10 cellular contexts compared by ENCODE assay signal in genomic region chr21:34669880-34670219, GRCh38. TPM values are rescaled to one million over a fixed set of nuclear protein-coding genes. Genes with fewer than 3 reads are reported as not detected.
A peak's percentile ranks its signal among the peaks of the same experiment; 100 is the strongest.
DNase-seq lines count a peak whose midpoint lies in the region; ATAC-seq, FAIRE-seq and TF ChIP-seq lines count a peak whose summit lies in the region.
"Not testable (repeated sequence)": the region's sequence is repeated elsewhere in the genome, so short reads cannot be mapped to it uniquely, and the experiment has no call there.
"Had no signal": no experiment of that assay in that cellular context is flagged by ENCODE, and none has a peak within 500 bp of the region (broad histone marks: within the 10 kb centered on the region; RNA-seq: fewer than 3 reads in every experiment).

No MANE protein-coding gene starts in this region.

- not testable (repeated sequence) for BruUV-seq in HepG2 (replicated peaks; lab: Mats Ljungman, UMichigan)

- not testable (repeated sequence) for H4K20me1 ChIP-seq in HepG2 (ENCODE audit: insufficient read depth, low read length)

- in situ Hi-C loops in HepG2 (cut with HindIII; ENCODE audit: extremely low pct_ligation_motif_present, low pct_unique_long_range_greater_than_20kb), result not testable (repeated sequence)

- H3K4me1 ChIP-seq in breast epithelium, pancreas: not testable (repeated sequence)
- H3K4me1 ChIP-seq in HepG2 (ENCODE audit: insufficient read depth, low read length), result peaks cover 14% of the 10 kb centered on the region
- peaks cover 7 to 44% (median 33%) of the 10 kb centered on the region in 4 donors for H3K4me1 ChIP-seq in stomach

- ATAC-seq in HepG2, pancreas: not testable (repeated sequence)

- WGBS in HepG2 (ENCODE audit: low lambda C conversion rate), result 18% methylated on average over 20 of the region's 46 CpGs
- 2 to 4% methylated on average over 27 to 46 of the region's 46 CpGs for WGBS in pancreas, 2 donors
- 1 to 3% (median 2%) methylated on average over 8 to 46 of the region's 46 CpGs for WGBS in stomach, 5 donors

- POLR2A ChIA-PET in activated CD4-positive, alpha-beta memory T cell treated with anti-CD3 and anti-CD28 coated beads, Interleukin-2, amount 10 ng/mL, durations not matched to agents 7 days and 5 days (lab: Charles Lee); HepG2 (lab: Yijun Ruan, JAX): not testable (repeated sequence)

- H3K4me3 Mint-ChIP-seq in activated CD4-positive, alpha-beta memory T cell treated with anti-CD3 and anti-CD28 coated beads, Interleukin-2, amount 10 ng/mL, durations not matched to agents 7 days and 5 days, result peak overlapping the region; percentile 4

- H3K27me3 ChIP-seq in HL-60 (ENCODE audit: insufficient read depth, poor library complexity, severe bottlenecking) (peaks cover 55% of the 10 kb centered on the region), HepG2 (ENCODE audit: control insufficient read depth in 1 of 2, insufficient read depth in 2 of 2, low read length in 2 of 2) (peaks cover 7 to 55% of the 10 kb centered on the region in 2 experiments; a peak in 4 of 5 replicates), pancreas (peaks cover 0 to 16% (median 2%) of the 10 kb centered on the region in 4 donors), stomach (peaks cover 3 to 67% (median 19%) of the 10 kb centered on the region in 3 donors)
- H3K27me3 ChIP-seq in breast epithelium, result not testable (repeated sequence)

- CTCF ChIA-PET in activated CD4-positive, alpha-beta memory T cell treated with anti-CD3 and anti-CD28 coated beads, Interleukin-2, amount 10 ng/mL, durations not matched to agents 7 days and 5 days (lab: Charles Lee); HepG2 (lab: Yijun Ruan, JAX; ENCODE audit: low intra/inter-chr PET ratio, low total read pairs): not testable (repeated sequence)

- H3K27me3 Mint-ChIP-seq in activated CD4-positive, alpha-beta memory T cell treated with anti-CD3 and anti-CD28 coated beads, Interleukin-2, amount 10 ng/mL, durations not matched to agents 7 days and 5 days, result peaks cover 73% of the 10 kb centered on the region

- not testable (repeated sequence) for TF ChIP-seq POLR2A in breast epithelium (IDR thresholded peaks at IDR 0.05); HepG2 (IDR thresholded peaks at IDR 0.05; ENCODE audit: insufficient read depth in 1 of 2, low read depth in 2 of 2, low read length in 2 of 2); stomach (IDR thresholded peaks at IDR 0.05)

- H3K4me1 Mint-ChIP-seq in activated CD4-positive, alpha-beta memory T cell treated with anti-CD3 and anti-CD28 coated beads, Interleukin-2, amount 10 ng/mL, durations not matched to agents 7 days and 5 days, result not testable (repeated sequence)

- H3K9me3 ChIP-seq in breast epithelium; HepG2 (ENCODE audit: low read length); pancreas; stomach: not testable (repeated sequence)

- H3K4me2 ChIP-seq in HepG2 (ENCODE audit: low read depth, low read length), result peak overlapping the region; percentile 56

- not testable (repeated sequence) for H3K9me3 Mint-ChIP-seq in activated CD4-positive, alpha-beta memory T cell treated with anti-CD3 and anti-CD28 coated beads, Interleukin-2, amount 10 ng/mL, durations not matched to agents 7 days and 5 days

- not testable (repeated sequence) for FAIRE-seq in HepG2 (lab: Jason Lieb, UNC); pancreas (lab: Jason Lieb, UNC)

- H3K9ac ChIP-seq in HepG2 (ENCODE audit: insufficient read depth, low read depth, low read length), result not testable (repeated sequence)

- H3K79me2 ChIP-seq in HepG2 (ENCODE audit: insufficient read depth, low read length), result not testable (repeated sequence)

- not testable (repeated sequence) for H3K36me3 Mint-ChIP-seq in activated CD4-positive, alpha-beta memory T cell treated with anti-CD3 and anti-CD28 coated beads, Interleukin-2, amount 10 ng/mL, durations not matched to agents 7 days and 5 days (ENCODE audit: low read depth)

- H2AFZ ChIP-seq in HepG2 (ENCODE audit: low read length), result not testable (repeated sequence)

- H3K36me3 ChIP-seq in breast epithelium; HepG2 (replicated peaks in 1 of 2; ENCODE audit: control insufficient read depth in 1 of 2, insufficient read depth in 2 of 2, low read length in 2 of 2); pancreas; stomach: not testable (repeated sequence)

- not testable (repeated sequence) for TF ChIP-seq CTCF in AG09309 (IDR thresholded peaks at IDR 0.05; ENCODE audit: control insufficient read depth, insufficient read depth, low read depth, low read length, missing control alignments); HL-60 (IDR thresholded peaks at IDR 0.05; ENCODE audit: insufficient read depth, low read length); breast epithelium (IDR thresholded peaks at IDR 0.05); fibroblast of villous mesenchyme (IDR thresholded peaks at IDR 0.05; ENCODE audit: insufficient read depth, low read depth, low read length); HepG2 (CRISPR knock-in tag; IDR thresholded peaks at IDR 0.05); pancreas (IDR thresholded peaks at IDR 0.05); stomach (IDR thresholded peaks at IDR 0.05)

- not testable (repeated sequence) for TF ChIP-seq EP300 in HepG2 (IDR thresholded peaks at IDR 0.05; ENCODE audit: low read depth in 2 of 2, low read length in 2 of 2); HepG2 (CRISPR knock-in tag; IDR thresholded peaks at IDR 0.05; ENCODE audit: borderline replicate concordance); stomach (IDR thresholded peaks at IDR 0.05)

- DNase-seq in AG09309 (ENCODE audit: low read depth); HL-60 (ENCODE audit: low read depth in 1 of 2, low spot score in 1 of 2); activated CD4-positive, alpha-beta memory T cell treated with anti-CD3 and anti-CD28 coated beads, Interleukin-2, amount 10 ng/mL, durations not matched to agents 7 days and 5 days; breast epithelium (ENCODE audit: low spot score in 2 of 2); fibroblast of villous mesenchyme (ENCODE audit: low read depth); HepG2 (ENCODE audit: low spot score); pancreas; stomach: not testable (repeated sequence)

- intact Hi-C loops in breast epithelium (cut with DNase I; ENCODE audit: low total_unique reads); HepG2 (cut with micrococcal nuclease; ENCODE audit: unreplicated experiment); pancreas (cut with DNase I); stomach (cut with DNase I; ENCODE audit: low total_unique reads): not testable (repeated sequence)

- H3K4me3 ChIP-seq in AG09309 (ENCODE audit: control insufficient read depth, low read depth, low read length), result peak overlapping the region; percentile 11; the same call in 1 of the 2 replicates
- H3K4me3 ChIP-seq in HL-60 (replicated peaks; ENCODE audit: insufficient read depth, low read length), result peak overlapping the region; percentile 17
- H3K4me3 ChIP-seq in breast epithelium, result peak overlapping the region; percentile 61 to 73 (median 65)
- peak overlapping the region; percentile 18 for H3K4me3 ChIP-seq in fibroblast of villous mesenchyme (ENCODE audit: low read depth, low read length)
- peak overlapping the region; percentile 10 to 54 (median 38); a peak in 3 of 6 replicates for H3K4me3 ChIP-seq in HepG2 (replicated peaks in 1 of 3; ENCODE audit: insufficient read depth in 1 of 3, low read depth in 2 of 3, low read length in 3 of 3)
- peak overlapping the region; percentile 14 to 46 (median 32) for H3K4me3 ChIP-seq in pancreas
- H3K4me3 ChIP-seq in stomach, result peak overlapping the region; percentile 52 to 69 (median 64)

- H3K27ac Mint-ChIP-seq in activated CD4-positive, alpha-beta memory T cell treated with anti-CD3 and anti-CD28 coated beads, Interleukin-2, amount 10 ng/mL, durations not matched to agents 7 days and 5 days, result not testable (repeated sequence)

- not testable (repeated sequence) for TF ChIP-seq RAD21 in HepG2 (CRISPR knock-in tag; IDR thresholded peaks at IDR 0.05)

- not testable (repeated sequence) for H3K27ac ChIP-seq in HL-60 (replicated peaks); HepG2 (ENCODE audit: extremely low read length, insufficient read depth, low read length)
- H3K27ac ChIP-seq in breast epithelium (peak overlapping the region; percentile 78 to 82), pancreas (peak overlapping the region in 1 of 4 donors; percentile 64), stomach (peak overlapping the region; percentile 81 to 92 (median 83))

RNA-seq across cellular contexts. Expression of gene CLIC6, which starts 1.1 kb away (rescaled TPM):
- under 1 TPM in 1 of 2 experiments, not detected in 1; 0.08 TPM for total RNA-seq in activated CD4-positive, alpha-beta memory T cell treated with anti-CD3 and anti-CD28 coated beads, Interleukin-2, amount 10 ng/mL, durations not matched to agents 7 days and 5 days
- total RNA-seq in breast epithelium, result 10 to 100 TPM in 2 of 3 donors, 1 to 10 TPM in 1; 10.0 to 34.1 (median 14.4) TPM
- total RNA-seq in fibroblast of villous mesenchyme, result under 0.01 TPM in 2 replicates
- not detected in 2 replicates for total RNA-seq in HepG2 (2016; rRNA removed; fragmentation: Illumina TruSeq; extraction: Trizol)
- not detected in 2 replicates for total RNA-seq in HepG2 (2016; cell fraction: cytosol; rRNA removed; fragmentation: Illumina TruSeq; extraction: Trizol; ENCODE audit: low read depth)
- total RNA-seq in HepG2 (2016; cell fraction: insoluble cytoplasmic fraction; rRNA removed; fragmentation: Illumina TruSeq; extraction: Trizol), result not detected in 2 replicates
- total RNA-seq in HepG2 (2016; cell fraction: membrane; rRNA removed; fragmentation: Illumina TruSeq; extraction: Trizol), result not detected in 2 replicates
- total RNA-seq in HepG2 (2016; cell fraction: nucleus; rRNA removed; fragmentation: Illumina TruSeq; extraction: Trizol), result not detected in 2 replicates
- polyA plus RNA-seq in HepG2 (2011; rRNA removed), result not detected in 2 replicates
- not detected in 2 replicates for polyA plus RNA-seq in HepG2 (2011; cell fraction: cytosol; rRNA removed)
- polyA plus RNA-seq in HepG2 (2011; cell fraction: nucleus; rRNA removed), result not detected in 2 replicates
- not detected in 2 replicates for polyA plus RNA-seq in HepG2 (2012)
- not detected in 2 replicates for polyA plus RNA-seq in HepG2 (2016; cell fraction: cytosol; fragmentation: Illumina TruSeq; extraction: Trizol; ENCODE audit: low read depth)
- polyA plus RNA-seq in HepG2 (2016; cell fraction: insoluble cytoplasmic fraction; fragmentation: Illumina TruSeq; extraction: Trizol; ENCODE audit: low read depth), result not detected in 2 replicates
- polyA plus RNA-seq in HepG2 (2016; cell fraction: membrane; fragmentation: Illumina TruSeq; extraction: Trizol; ENCODE audit: low read depth), result not detected in 2 replicates
- not detected in 2 replicates for polyA plus RNA-seq in HepG2 (2016; cell fraction: nucleus; fragmentation: Illumina TruSeq; extraction: Trizol; ENCODE audit: insufficient read depth, low read depth)
- polyA minus RNA-seq in HepG2 (2011; rRNA and poly(A)+ RNA removed; ENCODE audit: low replicate concordance), result not detected in 2 replicates
- not detected in 2 replicates for polyA minus RNA-seq in HepG2 (2011; cell fraction: cytosol; rRNA and poly(A)+ RNA removed)
- not detected in 2 replicates for polyA minus RNA-seq in HepG2 (2011; cell fraction: nucleus; rRNA and poly(A)+ RNA removed)
- 10 to 100 TPM in 1 of 6 donors, 1 to 10 TPM in 5; 1.0 to 13.2 (median 2.0) TPM for total RNA-seq in pancreas
- 1 to 10 TPM; 5.2 to 5.5 TPM for polyA plus RNA-seq in pancreas
- total RNA-seq in stomach, result 10 to 100 TPM in 4 of 5 donors, 1 to 10 TPM in 1; 3.8 to 84.9 (median 64.3) TPM
- polyA plus RNA-seq in stomach, result 100 to 1,000 TPM in 1 of 3 donors, 10 to 100 TPM in 2; 42.0 to 103 (median 65.2) TPM
- total RNA-seq: activated T-helper 1 cell treated with anti-CD3 and anti-CD28 coated beads, Interleukin-12 subunit alpha, Interleukin-12 subunit beta, Interleukin-2, Interleukin-4 antibody, amounts not matched to agents 30 ng/mL and 10 ng/mL and 1 ng/mL, durations not matched to agents 14 hours and 24 hours and 36 hours; SJCRH30 had no signal

RNA-seq across cellular contexts. Expression of gene RCAN1, which starts 54.9 kb away (rescaled TPM):
- 1 to 10 TPM; 8.3 to 8.8 TPM for total RNA-seq in activated CD4-positive, alpha-beta memory T cell treated with anti-CD3 and anti-CD28 coated beads, Interleukin-2, amount 10 ng/mL, durations not matched to agents 7 days and 5 days
- total RNA-seq in breast epithelium (10 to 100 TPM; 30.1 to 73.0 (median 47.9) TPM), fibroblast of villous mesenchyme (91.5 and 308 TPM in 2 replicates), HepG2 (2016; rRNA removed; fragmentation: Illumina TruSeq; extraction: Trizol) (34.1 and 35.1 TPM in 2 replicates), pancreas (10 to 100 TPM in 5 of 6 donors, 1 to 10 TPM in 1; 9.5 to 19.7 (median 14.9) TPM), stomach (10 to 100 TPM; 23.9 to 85.7 (median 32.1) TPM)
- total RNA-seq in HepG2 (2016; cell fraction: cytosol; rRNA removed; fragmentation: Illumina TruSeq; extraction: Trizol; ENCODE audit: low read depth), result 7.0 and 9.0 TPM in 2 replicates
- 34.2 and 35.1 TPM in 2 replicates for total RNA-seq in HepG2 (2016; cell fraction: insoluble cytoplasmic fraction; rRNA removed; fragmentation: Illumina TruSeq; extraction: Trizol)
- 18.9 and 22.0 TPM in 2 replicates for total RNA-seq in HepG2 (2016; cell fraction: membrane; rRNA removed; fragmentation: Illumina TruSeq; extraction: Trizol)
- 25.9 and 26.8 TPM in 2 replicates for total RNA-seq in HepG2 (2016; cell fraction: nucleus; rRNA removed; fragmentation: Illumina TruSeq; extraction: Trizol)
- polyA plus RNA-seq in HepG2 (2011; rRNA removed) (8.5 and 9.4 TPM in 2 replicates), pancreas (10 to 100 TPM in 1 of 2 donors, 1 to 10 TPM in 1; 9.5 to 15.3 TPM), stomach (10 to 100 TPM; 15.6 to 36.9 (median 24.3) TPM)
- 5.5 and 8.2 TPM in 2 replicates for polyA plus RNA-seq in HepG2 (2011; cell fraction: cytosol; rRNA removed)
- 6.0 and 7.7 TPM in 2 replicates for polyA plus RNA-seq in HepG2 (2011; cell fraction: nucleus; rRNA removed)
- polyA plus RNA-seq in HepG2 (2012), result 10.5 and 13.0 TPM in 2 replicates
- polyA plus RNA-seq in HepG2 (2016; cell fraction: cytosol; fragmentation: Illumina TruSeq; extraction: Trizol; ENCODE audit: low read depth), result 5.4 and 6.4 TPM in 2 replicates
- 34.4 and 35.4 TPM in 2 replicates for polyA plus RNA-seq in HepG2 (2016; cell fraction: insoluble cytoplasmic fraction; fragmentation: Illumina TruSeq; extraction: Trizol; ENCODE audit: low read depth)
- polyA plus RNA-seq in HepG2 (2016; cell fraction: membrane; fragmentation: Illumina TruSeq; extraction: Trizol; ENCODE audit: low read depth), result 14.7 and 15.5 TPM in 2 replicates
- polyA plus RNA-seq in HepG2 (2016; cell fraction: nucleus; fragmentation: Illumina TruSeq; extraction: Trizol; ENCODE audit: insufficient read depth, low read depth), result 25.3 and 26.9 TPM in 2 replicates
- 9.4 and 14.1 TPM in 2 replicates for polyA minus RNA-seq in HepG2 (2011; rRNA and poly(A)+ RNA removed; ENCODE audit: low replicate concordance)
- 8.4 and 9.4 TPM in 2 replicates for polyA minus RNA-seq in HepG2 (2011; cell fraction: cytosol; rRNA and poly(A)+ RNA removed)
- polyA minus RNA-seq in HepG2 (2011; cell fraction: nucleus; rRNA and poly(A)+ RNA removed), result 19.4 and 30.5 TPM in 2 replicates

Comparison
In these comparisons a context has a peak if more than half of its experiments do, and no peak if none do; other contexts are left out.
1. H3K4me3 ChIP-seq: peak in every context shown above with its lines; median percentile 65 in breast epithelium; 64 in stomach; 38 in HepG2; 32 in pancreas; 18 in fibroblast of villous mesenchyme; 17 in HL-60; 11 in AG09309.